ENCODE assay signal across 1 cellular context in the genomic region with DNA sequence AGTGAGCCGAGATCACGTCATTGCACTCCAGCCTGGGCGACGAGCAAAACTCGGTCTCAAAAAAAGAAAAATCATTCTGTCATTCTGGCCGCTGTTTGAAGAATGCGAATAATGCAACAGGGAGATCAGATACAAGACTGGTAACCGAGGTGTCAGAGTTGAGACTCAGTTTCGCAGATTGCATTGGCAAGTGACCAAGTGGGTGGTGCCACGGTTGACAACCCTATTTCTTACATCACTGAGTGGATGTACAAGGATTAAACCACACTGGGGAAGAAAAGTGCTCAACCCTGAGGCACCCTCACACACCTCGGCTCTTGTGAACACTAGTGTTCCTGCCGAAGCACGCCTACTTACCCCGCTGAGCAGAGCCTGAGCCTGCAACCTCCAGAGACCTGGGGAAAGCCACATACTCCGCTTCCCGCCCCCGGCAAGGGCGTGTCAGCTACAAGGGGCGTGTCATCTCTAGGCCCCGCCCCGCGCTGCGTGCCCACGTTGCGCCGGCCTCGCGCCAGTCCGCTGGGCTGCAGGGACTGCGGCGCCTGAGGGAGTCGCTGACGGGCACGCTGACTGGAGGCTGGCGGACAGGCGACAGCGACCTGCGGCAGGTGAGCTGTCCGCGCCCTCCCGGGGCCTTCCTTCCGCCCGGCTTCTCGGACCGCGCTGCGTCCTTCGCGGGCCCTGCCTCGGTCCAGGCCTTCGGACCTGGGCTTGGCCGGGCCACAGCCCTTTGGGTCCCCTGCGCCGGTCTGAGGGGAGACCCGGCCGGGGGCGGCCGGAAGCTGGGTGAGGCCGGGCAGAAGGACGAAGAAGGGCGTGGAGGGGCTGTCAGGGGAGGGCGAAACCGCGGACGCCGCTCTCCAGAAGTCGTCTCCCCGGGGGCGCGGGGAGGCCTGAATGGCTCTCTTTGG.
TF ChIP-seq lines count a peak whose summit lies in the region.

Gene HMOX2 (plus strand): TSS at position 519 of the 911 bp plus-strand sequence. CDS start 29,127 bp downstream, outside the sequence.

TF ChIP-seq in HEK293, 187 proteins besides CTCF, POLR2A, EP300 and RAD21 (continued from another document and continues in another):
- TF ChIP-seq, protein P1, sequence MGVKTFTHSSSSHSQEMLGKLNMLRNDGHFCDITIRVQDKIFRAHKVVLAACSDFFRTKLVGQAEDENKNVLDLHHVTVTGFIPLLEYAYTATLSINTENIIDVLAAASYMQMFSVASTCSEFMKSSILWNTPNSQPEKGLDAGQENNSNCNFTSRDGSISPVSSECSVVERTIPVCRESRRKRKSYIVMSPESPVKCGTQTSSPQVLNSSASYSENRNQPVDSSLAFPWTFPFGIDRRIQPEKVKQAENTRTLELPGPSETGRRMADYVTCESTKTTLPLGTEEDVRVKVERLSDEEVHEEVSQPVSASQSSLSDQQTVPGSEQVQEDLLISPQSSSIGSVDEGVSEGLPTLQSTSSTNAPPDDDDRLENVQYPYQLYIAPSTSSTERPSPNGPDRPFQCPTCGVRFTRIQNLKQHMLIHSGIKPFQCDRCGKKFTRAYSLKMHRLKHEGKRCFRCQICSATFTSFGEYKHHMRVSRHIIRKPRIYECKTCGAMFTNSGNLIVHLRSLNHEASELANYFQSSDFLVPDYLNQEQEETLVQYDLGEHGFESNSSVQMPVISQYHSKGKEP (tag by site-specific recombination; IDR thresholded peaks at IDR 0.05) = peak; percentile 50; the same call in 1 of the 2 replicates
- TF ChIP-seq ZNF600 (tag by site-specific recombination; IDR thresholded peaks at IDR 0.05) = no peak
- peak; percentile 50; the same call in 1 of the 2 replicates for TF ChIP-seq ZBTB17 (tag by site-specific recombination; IDR thresholded peaks at IDR 0.05)
- no peak for TF ChIP-seq TSHZ1 (tag by site-specific recombination; IDR thresholded peaks at IDR 0.05; ENCODE audit: borderline replicate concordance)
- peak; percentile 26; the same call in 1 of the 2 replicates for TF ChIP-seq PRDM4 (tag by site-specific recombination; IDR thresholded peaks at IDR 0.05)
- peak; percentile 90; the same call in 1 of the 2 replicates for TF ChIP-seq GLIS2 (tag by site-specific recombination; IDR thresholded peaks at IDR 0.05)
- peak; percentile 55; the same call in 1 of the 2 replicates for TF ChIP-seq BCL11B (tag by site-specific recombination; IDR thresholded peaks at IDR 0.05; ENCODE audit: low read depth)
- peak; percentile 66; the same call in 1 of the 2 replicates for TF ChIP-seq KLF10 (tag by site-specific recombination; IDR thresholded peaks at IDR 0.05)
- no peak for TF ChIP-seq ZNF280C (tag by site-specific recombination; IDR thresholded peaks at IDR 0.05)
- no peak for TF ChIP-seq GLI2 (tag by site-specific recombination; IDR thresholded peaks at IDR 0.05; ENCODE audit: borderline replicate concordance, low read depth)
- TF ChIP-seq, protein P2, sequence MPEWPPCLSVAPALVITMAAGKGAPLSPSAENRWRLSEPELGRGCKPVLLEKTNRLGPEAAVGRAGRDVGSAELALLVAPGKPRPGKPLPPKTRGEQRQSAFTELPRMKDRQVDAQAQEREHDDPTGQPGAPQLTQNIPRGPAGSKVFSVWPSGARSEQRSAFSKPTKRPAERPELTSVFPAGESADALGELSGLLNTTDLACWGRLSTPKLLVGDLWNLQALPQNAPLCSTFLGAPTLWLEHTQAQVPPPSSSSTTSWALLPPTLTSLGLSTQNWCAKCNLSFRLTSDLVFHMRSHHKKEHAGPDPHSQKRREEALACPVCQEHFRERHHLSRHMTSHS (tag by site-specific recombination; IDR thresholded peaks at IDR 0.05) = no peak
- TF ChIP-seq, protein P3, sequence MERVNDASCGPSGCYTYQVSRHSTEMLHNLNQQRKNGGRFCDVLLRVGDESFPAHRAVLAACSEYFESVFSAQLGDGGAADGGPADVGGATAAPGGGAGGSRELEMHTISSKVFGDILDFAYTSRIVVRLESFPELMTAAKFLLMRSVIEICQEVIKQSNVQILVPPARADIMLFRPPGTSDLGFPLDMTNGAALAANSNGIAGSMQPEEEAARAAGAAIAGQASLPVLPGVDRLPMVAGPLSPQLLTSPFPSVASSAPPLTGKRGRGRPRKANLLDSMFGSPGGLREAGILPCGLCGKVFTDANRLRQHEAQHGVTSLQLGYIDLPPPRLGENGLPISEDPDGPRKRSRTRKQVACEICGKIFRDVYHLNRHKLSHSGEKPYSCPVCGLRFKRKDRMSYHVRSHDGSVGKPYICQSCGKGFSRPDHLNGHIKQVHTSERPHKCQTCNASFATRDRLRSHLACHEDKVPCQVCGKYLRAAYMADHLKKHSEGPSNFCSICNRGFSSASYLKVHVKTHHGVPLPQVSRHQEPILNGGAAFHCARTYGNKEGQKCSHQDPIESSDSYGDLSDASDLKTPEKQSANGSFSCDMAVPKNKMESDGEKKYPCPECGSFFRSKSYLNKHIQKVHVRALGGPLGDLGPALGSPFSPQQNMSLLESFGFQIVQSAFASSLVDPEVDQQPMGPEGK (tag by site-specific recombination; IDR thresholded peaks at IDR 0.05) = peak; percentile 82; the same call in 1 of the 2 replicates
- no peak for TF ChIP-seq FEZF1 (tag by site-specific recombination; IDR thresholded peaks at IDR 0.05)
- TF ChIP-seq ZNF623 (tag by site-specific recombination; IDR thresholded peaks at IDR 0.05) = no peak
- TF ChIP-seq ZNF530 (tag by site-specific recombination; IDR thresholded peaks at IDR 0.05; ENCODE audit: low read depth) = no peak
- no peak for TF ChIP-seq ZNF404 (tag by site-specific recombination; IDR thresholded peaks at IDR 0.05)
- no peak for TF ChIP-seq ZNF211 (tag by site-specific recombination; IDR thresholded peaks at IDR 0.05; ENCODE audit: low read depth)
- no peak for TF ChIP-seq ZNF169 (tag by site-specific recombination; IDR thresholded peaks at IDR 0.05)
- no peak for TF ChIP-seq ZNF555 (tag by site-specific recombination; conservative IDR thresholded peaks at IDR 0.05)
- TF ChIP-seq ZNF701 (tag by site-specific recombination; IDR thresholded peaks at IDR 0.05) = no peak
- TF ChIP-seq ZBTB8A (tag by site-specific recombination; IDR thresholded peaks at IDR 0.05) = peak; percentile 99
- no peak for TF ChIP-seq OSR2 (tag by site-specific recombination; IDR thresholded peaks at IDR 0.05)
- no peak for TF ChIP-seq SCRT1 (tag by site-specific recombination; IDR thresholded peaks at IDR 0.05; ENCODE audit: borderline replicate concordance)
- no peak for TF ChIP-seq ZNF138 (tag by site-specific recombination; IDR thresholded peaks at IDR 0.05; ENCODE audit: borderline replicate concordance)
- no peak for TF ChIP-seq ZNF26 (tag by site-specific recombination; IDR thresholded peaks at IDR 0.05)
- TF ChIP-seq ZIC2 (tag by site-specific recombination; IDR thresholded peaks at IDR 0.05) = peak; percentile 69
- peak; percentile 12; the same call in 1 of the 2 replicates for TF ChIP-seq ZNF843 (tag by site-specific recombination; IDR thresholded peaks at IDR 0.05)
- no peak for TF ChIP-seq ZFP41 (tag by site-specific recombination; IDR thresholded peaks at IDR 0.05; ENCODE audit: borderline replicate concordance)
- TF ChIP-seq ZSCAN16 (tag by site-specific recombination; IDR thresholded peaks at IDR 0.05) = no peak
- TF ChIP-seq, protein P4, sequence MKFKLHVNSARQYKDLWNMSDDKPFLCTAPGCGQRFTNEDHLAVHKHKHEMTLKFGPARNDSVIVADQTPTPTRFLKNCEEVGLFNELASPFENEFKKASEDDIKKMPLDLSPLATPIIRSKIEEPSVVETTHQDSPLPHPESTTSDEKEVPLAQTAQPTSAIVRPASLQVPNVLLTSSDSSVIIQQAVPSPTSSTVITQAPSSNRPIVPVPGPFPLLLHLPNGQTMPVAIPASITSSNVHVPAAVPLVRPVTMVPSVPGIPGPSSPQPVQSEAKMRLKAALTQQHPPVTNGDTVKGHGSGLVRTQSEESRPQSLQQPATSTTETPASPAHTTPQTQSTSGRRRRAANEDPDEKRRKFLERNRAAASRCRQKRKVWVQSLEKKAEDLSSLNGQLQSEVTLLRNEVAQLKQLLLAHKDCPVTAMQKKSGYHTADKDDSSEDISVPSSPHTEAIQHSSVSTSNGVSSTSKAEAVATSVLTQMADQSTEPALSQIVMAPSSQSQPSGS (tag by site-specific recombination; IDR thresholded peaks at IDR 0.05; ENCODE audit: low read depth) = no peak
- TF ChIP-seq ZBTB48 (tag by site-specific recombination; IDR thresholded peaks at IDR 0.05) = no peak; the same call in 1 of the 2 replicates
- TF ChIP-seq ZNF23 (tag by site-specific recombination; IDR thresholded peaks at IDR 0.05; ENCODE audit: borderline replicate concordance) = no peak
- TF ChIP-seq ZNF132 (tag by site-specific recombination; IDR thresholded peaks at IDR 0.05; ENCODE audit: borderline replicate concordance) = no peak
- TF ChIP-seq ZNF426 (tag by site-specific recombination; IDR thresholded peaks at IDR 0.05) = no peak
- TF ChIP-seq ZNF837 (tag by site-specific recombination; IDR thresholded peaks at IDR 0.05) = no peak
- peak; percentile 90 for TF ChIP-seq ZNF785 (tag by site-specific recombination; IDR thresholded peaks at IDR 0.05)
- TF ChIP-seq ZNF292 (tag by site-specific recombination; IDR thresholded peaks at IDR 0.05; ENCODE audit: borderline replicate concordance, low read depth) = no peak
- 0 out of 2 replicates have a peak, but pooled peaks have one; percentile 10 for TF ChIP-seq ZNF629 (tag by site-specific recombination; IDR thresholded peaks at IDR 0.05)
- no peak for TF ChIP-seq ZNF521 (tag by site-specific recombination; IDR thresholded peaks at IDR 0.05)
- TF ChIP-seq ZNF747 (tag by site-specific recombination; IDR thresholded peaks at IDR 0.05) = no peak
